Comparison of ENCODE assay signal across 35 cellular contexts in genomic region chr4:70787496-70787895, GRCh38.
"Had no signal": no experiment of that assay in that cellular context is flagged by ENCODE, and none has a peak within 500 bp of the region (broad histone marks: within the 10 kb centered on the region; RNA-seq: fewer than 3 reads in every experiment).

No MANE protein-coding gene starts in this region.

- H3K36me3 ChIP-seq: MG63 had no signal

- H3K4me3 ChIP-seq: MG63 had no signal

- DNase-seq: Kasumi-1, MG63, MM.1S, MV-4-11, NCI-H1048, NCI-H1092, NCI-H1092 treated with DMSO at 0.1 percent for 48 hours, NCI-H1105, NCI-H1105 treated with DMSO at 0.1 percent for 48 hours, NCI-H1417, NCI-H1417 treated with DMSO at 0.1 percent for 48 hours, NCI-H1436, NCI-H1436 treated with DMSO at 0.1 percent for 48 hours, NCI-H146, NCI-H1694, NCI-H1694 treated with DMSO at 0.1 percent for 48 hours, NCI-H187, NCI-H187 treated with DMSO at 0.1 percent for 48 hours, NCI-H1930, NCI-H2029, NCI-H2029 treated with DMSO at 0.1 percent for 48 hours, NCI-H2081, NCI-H2081 treated with DMSO at 0.1 percent for 48 hours, NCI-H2107, NCI-H2171, NCI-H2171 treated with DMSO at 0.1 percent for 48 hours, NCI-H2227 treated with DMSO at 0.1 percent for 48 hours, NCI-H226, NCI-H345, NCI-H446, NCI-H446 treated with DMSO at 0.1 percent for 48 hours, NCI-H510A, NCI-H510A treated with DMSO at 0.1 percent for 48 hours, NCI-H524, NCI-H524 treated with DMSO at 0.1 percent for 48 hours had no signal

- H3K9me3 ChIP-seq: MG63 had no signal

- H3K27me3 ChIP-seq: MG63 had no signal
